1 cellular context compared by ENCODE assay signal in genomic region chr18:79068946-79069791, GRCh38.
TF ChIP-seq lines count a peak whose summit lies in the region.

ATP9B (plus strand) TSS chr18:79069394; CDS start chr18:79069411, 17 bp downstream.

TF ChIP-seq in A549, 52 proteins besides CTCF, POLR2A, EP300 and RAD21 (continued from another document):
- TF ChIP-seq HMGXB4 (CRISPR knock-in tag; IDR thresholded peaks at IDR 0.05; ENCODE audit: borderline replicate concordance) (no peak), ZSCAN20 (CRISPR knock-in tag; IDR thresholded peaks at IDR 0.05) (peak; percentile 33; the same call in 1 of the 2 replicates), HOXB13 (CRISPR knock-in tag; IDR thresholded peaks at IDR 0.05; ENCODE audit: low read depth) (no peak; the same call in 1 of the 2 replicates), GATA3 (IDR thresholded peaks at IDR 0.05; ENCODE audit: borderline replicate concordance) (no peak), KDM1A (IDR thresholded peaks at IDR 0.05; ENCODE audit: low read depth) (no peak)
